Comparison of ENCODE assay signal across 9 cellular contexts in the genomic region with DNA sequence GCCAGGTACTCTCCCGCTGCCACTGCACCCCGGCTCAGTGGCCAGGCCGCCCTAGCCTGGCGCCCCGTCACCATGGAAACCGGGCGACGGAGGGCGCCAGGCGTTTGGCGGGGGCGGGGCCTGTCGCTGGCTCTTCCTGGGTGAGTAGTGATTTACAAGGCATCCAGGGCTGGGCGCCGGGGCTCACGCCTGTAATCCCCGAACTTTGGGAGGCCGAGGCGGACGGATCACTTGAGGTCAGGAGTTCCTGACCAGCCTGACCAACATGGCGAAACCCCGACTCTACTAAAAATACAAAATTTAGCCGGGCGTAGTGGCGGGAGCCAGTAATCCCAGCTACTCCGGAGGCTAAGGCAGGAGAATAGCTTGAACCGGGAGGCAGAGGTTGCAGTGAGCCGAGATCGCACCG. TPM values are rescaled to one million over a fixed set of nuclear protein-coding genes. Genes with fewer than 3 reads are reported as not detected.
DNase-seq lines count a peak whose midpoint lies in the region; ATAC-seq and TF ChIP-seq lines count a peak whose summit lies in the region.
"Not testable (repeated sequence)": the region's sequence is repeated elsewhere in the genome, so short reads cannot be mapped to it uniquely, and the experiment has no call there.
"Had no signal": no experiment of that assay in that cellular context is flagged by ENCODE, and none has a peak within 500 bp of the region (broad histone marks: within the 10 kb centered on the region; RNA-seq: fewer than 3 reads in every experiment).

A gene (minus strand): TSS at position 107 of the 409 bp plus-strand sequence. CDS start 116 bp downstream, outside the sequence.

- CTCF ChIA-PET in naive thymus-derived CD4-positive, alpha-beta T cell (lab: Charles Lee) = not testable (repeated sequence)

- not testable (repeated sequence) for TF ChIP-seq POLR2A in esophagus muscularis mucosa (IDR thresholded peaks at IDR 0.05; ENCODE audit: low read depth)

- peak within 1 kb of the TSS in 1 of 9 donors; percentile 16 for H3K27ac Mint-ChIP-seq in naive thymus-derived CD4-positive, alpha-beta T cell

- H3K4me1 Mint-ChIP-seq in naive thymus-derived CD4-positive, alpha-beta T cell = peaks cover 0 to 19% (median 3%) of the 10 kb centered on the region in 7 donors

- 19% methylated on average over 17 of the region's 30 CpGs for WGBS in esophagus muscularis mucosa

- H3K9me3 ChIP-seq in esophagus muscularis mucosa; naive thymus-derived CD4-positive, alpha-beta T cell (ENCODE audit: control insufficient read depth in 2 of 3, low read length in 3 of 3): not testable (repeated sequence)

- H3K36me3 Mint-ChIP-seq in naive thymus-derived CD4-positive, alpha-beta T cell = not testable (repeated sequence)

- not testable (repeated sequence) for H3K36me3 ChIP-seq in esophagus muscularis mucosa; naive thymus-derived CD4-positive, alpha-beta T cell (ENCODE audit: control insufficient read depth in 2 of 3, insufficient read depth in 3 of 3, low read length in 3 of 3)

- H3K4me3 Mint-ChIP-seq in naive thymus-derived CD4-positive, alpha-beta T cell = peak within 1 kb of the TSS; percentile 70 to 89 (median 80)

- not testable (repeated sequence) for H3K9me3 Mint-ChIP-seq in naive thymus-derived CD4-positive, alpha-beta T cell

- intact Hi-C loops in esophagus muscularis mucosa (cut with DNase I) = not testable (repeated sequence)
- intact Hi-C loops in naive thymus-derived CD4-positive, alpha-beta T cell (cut with micrococcal nuclease) = loop anchor here (1.0 to 5.0 kb wide), 2 partner anchors 36 to 37 kb away; a partner anchor contains a TSS

- not testable (repeated sequence) for TF ChIP-seq EP300 in esophagus muscularis mucosa (IDR thresholded peaks at IDR 0.05)

- not testable (repeated sequence) for TF ChIP-seq CTCF in esophagus muscularis mucosa (IDR thresholded peaks at IDR 0.05)

- POLR2A ChIA-PET in naive thymus-derived CD4-positive, alpha-beta T cell (lab: Charles Lee) = not testable (repeated sequence)

- peaks cover 0 to 17% (median 16%) of the 10 kb centered on the region in 4 donors for H3K4me1 ChIP-seq in esophagus muscularis mucosa
- not testable (repeated sequence) for H3K4me1 ChIP-seq in naive thymus-derived CD4-positive, alpha-beta T cell (ENCODE audit: control insufficient read depth in 2 of 2, insufficient read depth in 2 of 2, low read length in 2 of 2)

- DNase-seq in DMS114 treated with DMSO at 0.1 percent for 48 hours (lab: John Stamatoyannopoulos, UW; ENCODE audit: unreplicated experiment) (peak; percentile 3), HK-2 (ENCODE audit: unreplicated experiment) (peak; percentile 55), OCI-M1 (lab: John Stamatoyannopoulos, UW) (peak; percentile 1)
- peak; percentile 61 for DNase-seq in activated T-cell treated with anti-CD3 and anti-CD28 coated beads, Interleukin-2, amount 50 U/mL, for 1 hour
- DNase-seq in esophagus muscularis mucosa (ENCODE audit: extremely low spot score) = not testable (repeated sequence)
- DNase-seq in naive thymus-derived CD4-positive, alpha-beta T cell = peak in 8 of 9 donors; percentile 18 to 66 (median 46)
- DNase-seq in stimulated activated CD8-positive, alpha-beta memory T cell treated with anti-CD3 and anti-CD28 coated beads, Interleukin-4, amount 100 ng/mL, for 24 hours (ENCODE audit: low read depth) = peak; percentile 42

- ATAC-seq in GM21619 (IDR thresholded peaks at IDR 0.05; ENCODE audit: unreplicated experiment) = peak; percentile 81
- ATAC-seq in naive thymus-derived CD4-positive, alpha-beta T cell = peak; percentile 82

- peak within 1 kb of the TSS in 1 of 4 donors; percentile 13 for H3K27ac ChIP-seq in esophagus muscularis mucosa (replicated peaks in 1 of 4)
- not testable (repeated sequence) for H3K27ac ChIP-seq in naive thymus-derived CD4-positive, alpha-beta T cell (ENCODE audit: low read depth, low read length)

- peaks cover 0 to 13% (median 0%) of the 10 kb centered on the region in 4 donors for H3K27me3 ChIP-seq in esophagus muscularis mucosa
- H3K27me3 ChIP-seq in naive thymus-derived CD4-positive, alpha-beta T cell (ENCODE audit: control insufficient read depth in 2 of 2, insufficient read depth in 2 of 2, low read length in 2 of 2) = not testable (repeated sequence)

- peak within 1 kb of the TSS; percentile 46 to 57 (median 51) for H3K4me3 ChIP-seq in esophagus muscularis mucosa
- H3K4me3 ChIP-seq in naive thymus-derived CD4-positive, alpha-beta T cell (ENCODE audit: low read length) = not testable (repeated sequence)

- peaks cover 5 to 18% (median 15%) of the 10 kb centered on the region in 5 donors for H3K27me3 Mint-ChIP-seq in naive thymus-derived CD4-positive, alpha-beta T cell

RNA-seq across cellular contexts. Expression of the gene that starts here (rescaled TPM):
- 1 to 10 TPM; 2.8 to 5.0 (median 4.2) TPM for total RNA-seq in esophagus muscularis mucosa
- total RNA-seq in naive thymus-derived CD4-positive, alpha-beta T cell = 1 to 10 TPM in 1 of 5 experiments, under 1 TPM in 2, not detected in 2; 0.16 to 1.6 (median 0.73) TPM
- polyA plus RNA-seq in naive thymus-derived CD4-positive, alpha-beta T cell = not detected
- total RNA-seq: skeletal muscle tissue had no signal
